ENCODE assay signal across 14 cellular contexts in genomic region chr2:161954103-161954502, GRCh38.
A peak's percentile ranks its signal among the peaks of the same experiment; 100 is the strongest.
DNase-seq lines count a peak whose midpoint lies in the region; ATAC-seq and TF ChIP-seq lines count a peak whose summit lies in the region.
"Had no signal": no experiment of that assay in that cellular context is flagged by ENCODE, and none has a peak within 500 bp of the region (broad histone marks: within the 10 kb centered on the region; RNA-seq: fewer than 3 reads in every experiment).

No MANE protein-coding gene starts in this region.

- peak; percentile 32 to 33 for ATAC-seq in activated T-cell treated with anti-CD3 and anti-CD28 coated beads, Interleukin-2, amount 50 U/mL, for 72 hours (replicated peaks in 1 of 2)
- no peak for ATAC-seq in stimulated activated effector memory CD8-positive, alpha-beta T cell treated with anti-CD3 and anti-CD28 coated beads, Interleukin-12 subunit alpha, Interleukin-12 subunit beta, amount 100 ng/mL, for 72 hours
- ATAC-seq: mucosa of descending colon; stimulated activated memory B cell treated with anti-CD40 and anti-IgM and Interleukin-4, amounts not matched to agents 10 μg/mL and 1 μg/mL and 100 μg/mL, for 72 hours had no signal

- H3K9me3 Mint-ChIP-seq in activated T-cell treated with anti-CD3 and anti-CD28 coated beads, Interleukin-2, amount 50 U/mL, for 72 hours, result no peaks in the 10 kb centered on the region
- peaks cover 4% of the 10 kb centered on the region for H3K9me3 Mint-ChIP-seq in activated naive CD8-positive, alpha-beta T cell treated with anti-CD3 and anti-CD28 coated beads for 36 hours
- no peaks in the 10 kb centered on the region for H3K9me3 Mint-ChIP-seq in stimulated activated effector memory CD8-positive, alpha-beta T cell treated with anti-CD3 and anti-CD28 coated beads, Interleukin-12 subunit alpha, Interleukin-12 subunit beta, amount 100 ng/mL, for 72 hours
- H3K9me3 Mint-ChIP-seq: stimulated activated memory B cell treated with anti-CD40 and anti-IgM and Interleukin-4, amounts not matched to agents 10 μg/mL and 1 μg/mL and 100 μg/mL, for 72 hours had no signal

- CTCF ChIA-PET in RWPE1 (lab: Yijun Ruan, JAX), result no interaction called here

- peak overlapping the region; percentile 52 to 74 for H3K4me3 Mint-ChIP-seq in activated T-cell treated with anti-CD3 and anti-CD28 coated beads, Interleukin-2, amount 50 U/mL, for 72 hours
- H3K4me3 Mint-ChIP-seq in activated naive CD8-positive, alpha-beta T cell treated with anti-CD3 and anti-CD28 coated beads for 36 hours, result no peak overlapping the region
- H3K4me3 Mint-ChIP-seq in stimulated activated effector memory CD8-positive, alpha-beta T cell treated with anti-CD3 and anti-CD28 coated beads, Interleukin-12 subunit alpha, Interleukin-12 subunit beta, amount 100 ng/mL, for 72 hours, result peak overlapping the region; percentile 23
- H3K4me3 Mint-ChIP-seq: B cell; stimulated activated memory B cell treated with anti-CD40 and anti-IgM and Interleukin-4, amounts not matched to agents 10 μg/mL and 1 μg/mL and 100 μg/mL, for 72 hours had no signal

- TF ChIP-seq CTCF in RWPE1 (conservative IDR thresholded peaks at IDR 0.05; ENCODE audit: low read depth), result no peak

- DNase-seq in activated T-cell treated with anti-CD3 and anti-CD28 coated beads, Interleukin-2, amount 50 U/mL, for 72 hours, result peak; percentile 25 to 32
- DNase-seq in activated T-cell treated with anti-CD3 and anti-CD28 coated beads, Interleukin-2, amount 50 U/mL, for 1 hour, result no peak
- DNase-seq in NCI-H2171 (lab: John Stamatoyannopoulos, UW), result peak; percentile 51
- no peak for DNase-seq in activated naive CD8-positive, alpha-beta T cell treated with anti-CD3 and anti-CD28 coated beads for 36 hours
- DNase-seq in stimulated activated effector memory CD8-positive, alpha-beta T cell treated with anti-CD3 and anti-CD28 coated beads, Interleukin-12 subunit alpha, Interleukin-12 subunit beta, amount 100 ng/mL, for 72 hours (ENCODE audit: low spot score in 2 of 2), result no peak
- DNase-seq in RWPE1 (ENCODE audit: low spot score), result no peak
- no peak for DNase-seq in islet precursor cell
- DNase-seq in NCI-H1436 treated with DMSO at 0.1 percent for 48 hours (lab: John Stamatoyannopoulos, UW), result no peak
- DNase-seq: colonic mucosa, mucosa of descending colon, RPMI8226 had no signal

- POLR2A ChIA-PET in RWPE1 (lab: Yijun Ruan, JAX; ENCODE audit: low non-redundant PET), result no interaction called here

- H3K36me3 Mint-ChIP-seq in activated T-cell treated with anti-CD3 and anti-CD28 coated beads, Interleukin-2, amount 50 U/mL, for 72 hours (ENCODE audit: insufficient read depth in 2 of 2), result peaks cover 0 to 2% of the 10 kb centered on the region in 2 donors
- peaks cover 17% of the 10 kb centered on the region for H3K36me3 Mint-ChIP-seq in activated naive CD8-positive, alpha-beta T cell treated with anti-CD3 and anti-CD28 coated beads for 36 hours
- H3K36me3 Mint-ChIP-seq in stimulated activated effector memory CD8-positive, alpha-beta T cell treated with anti-CD3 and anti-CD28 coated beads, Interleukin-12 subunit alpha, Interleukin-12 subunit beta, amount 100 ng/mL, for 72 hours, result peaks cover 67% of the 10 kb centered on the region
- H3K36me3 Mint-ChIP-seq: stimulated activated memory B cell treated with anti-CD40 and anti-IgM and Interleukin-4, amounts not matched to agents 10 μg/mL and 1 μg/mL and 100 μg/mL, for 72 hours had no signal

- H3K27ac Mint-ChIP-seq in activated T-cell treated with anti-CD3 and anti-CD28 coated beads, Interleukin-2, amount 50 U/mL, for 72 hours, result peak overlapping the region; percentile 99
- peak overlapping the region; percentile 91 for H3K27ac Mint-ChIP-seq in activated naive CD8-positive, alpha-beta T cell treated with anti-CD3 and anti-CD28 coated beads for 36 hours
- H3K27ac Mint-ChIP-seq in stimulated activated effector memory CD8-positive, alpha-beta T cell treated with anti-CD3 and anti-CD28 coated beads, Interleukin-12 subunit alpha, Interleukin-12 subunit beta, amount 100 ng/mL, for 72 hours, result peak overlapping the region; percentile 89
- H3K27ac Mint-ChIP-seq: B cell; stimulated activated memory B cell treated with anti-CD40 and anti-IgM and Interleukin-4, amounts not matched to agents 10 μg/mL and 1 μg/mL and 100 μg/mL, for 72 hours had no signal

- peaks cover 56% of the 10 kb centered on the region for H3K4me1 Mint-ChIP-seq in activated T-cell treated with anti-CD3 and anti-CD28 coated beads, Interleukin-2, amount 50 U/mL, for 72 hours (ENCODE audit: low read depth)
- peaks cover 53% of the 10 kb centered on the region for H3K4me1 Mint-ChIP-seq in activated naive CD8-positive, alpha-beta T cell treated with anti-CD3 and anti-CD28 coated beads for 36 hours
- peaks cover 59% of the 10 kb centered on the region for H3K4me1 Mint-ChIP-seq in stimulated activated effector memory CD8-positive, alpha-beta T cell treated with anti-CD3 and anti-CD28 coated beads, Interleukin-12 subunit alpha, Interleukin-12 subunit beta, amount 100 ng/mL, for 72 hours
- H3K4me1 Mint-ChIP-seq: B cell; stimulated activated memory B cell treated with anti-CD40 and anti-IgM and Interleukin-4, amounts not matched to agents 10 μg/mL and 1 μg/mL and 100 μg/mL, for 72 hours had no signal

- H3K27ac ChIP-seq in RWPE1, result no peak overlapping the region
- H3K27ac ChIP-seq: colonic mucosa, prostate gland had no signal

- no peaks in the 10 kb centered on the region for H3K27me3 Mint-ChIP-seq in activated T-cell treated with anti-CD3 and anti-CD28 coated beads, Interleukin-2, amount 50 U/mL, for 72 hours (ENCODE audit: low read depth)
- no peaks in the 10 kb centered on the region for H3K27me3 Mint-ChIP-seq in activated naive CD8-positive, alpha-beta T cell treated with anti-CD3 and anti-CD28 coated beads for 36 hours
- H3K27me3 Mint-ChIP-seq: B cell had no signal

Comparison
In these comparisons a context has a peak if more than half of its experiments do, and no peak if none do; other contexts are left out.
1. DNase-seq: peak in activated T-cell treated with anti-CD3 and anti-CD28 coated beads, Interleukin-2, amount 50 U/mL, for 72 hours (2 of 2) and NCI-H2171 (single experiment); none in activated T-cell treated with anti-CD3 and anti-CD28 coated beads, Interleukin-2, amount 50 U/mL, for 1 hour (single experiment), activated naive CD8-positive, alpha-beta T cell treated with anti-CD3 and anti-CD28 coated beads for 36 hours (single experiment), stimulated activated effector memory CD8-positive, alpha-beta T cell treated with anti-CD3 and anti-CD28 coated beads, Interleukin-12 subunit alpha, Interleukin-12 subunit beta, amount 100 ng/mL, for 72 hours (0 of 2), RWPE1 (single experiment), islet precursor cell (single experiment) and NCI-H1436 treated with DMSO at 0.1 percent for 48 hours (single experiment).
2. Peak in every context shown above with its lines, with median percentiles within 50 percentile points of each other: H3K27ac Mint-ChIP-seq.